Comparison of ENCODE assay signal across 15 cellular contexts in the genomic region with DNA sequence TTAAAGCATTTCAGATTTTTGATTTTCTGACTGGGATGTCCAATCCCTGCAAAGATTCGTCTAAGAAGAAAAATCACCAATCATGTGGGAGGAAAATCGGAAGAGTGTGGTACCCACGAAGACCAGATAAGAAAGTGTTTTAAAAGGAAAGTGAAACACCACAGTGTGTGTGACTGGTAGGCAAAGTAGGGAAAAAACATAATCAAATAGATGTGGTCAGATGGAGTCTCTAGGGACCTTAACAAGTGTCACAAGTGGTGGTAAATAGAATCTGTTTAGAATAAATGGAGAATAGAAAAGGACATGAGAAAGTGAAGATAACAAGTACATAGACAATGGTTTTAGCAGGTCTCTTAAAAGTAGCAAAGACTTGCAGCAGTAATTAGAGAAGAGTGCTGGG.
A peak's percentile ranks its signal among the peaks of the same experiment; 100 is the strongest.
DNase-seq lines count a peak whose midpoint lies in the region; ATAC-seq and TF ChIP-seq lines count a peak whose summit lies in the region.
"Had no signal": no experiment of that assay in that cellular context is flagged by ENCODE, and none has a peak within 500 bp of the region (broad histone marks: within the 10 kb centered on the region; RNA-seq: fewer than 3 reads in every experiment).

No MANE protein-coding gene starts in this region.

- H3K27ac ChIP-seq in esophagus squamous epithelium = no peak overlapping the region
- H3K27ac ChIP-seq: coronary artery, parathyroid adenoma had no signal

- WGBS in esophagus squamous epithelium, 2 donors = 51 to 66% methylated on average over 3 of the region's 3 CpGs

- TF ChIP-seq CTCF in GM12864 (IDR thresholded peaks at IDR 0.05; ENCODE audit: low read depth, low read length, missing control alignments) = no peak
- no peak for TF ChIP-seq CTCF in esophagus squamous epithelium (IDR thresholded peaks at IDR 0.05)

- H3K4me1 ChIP-seq in esophagus squamous epithelium = no peaks in the 10 kb centered on the region
- H3K4me1 ChIP-seq: parathyroid adenoma had no signal

- ATAC-seq in GM19372 (IDR thresholded peaks at IDR 0.05; ENCODE audit: low read depth, unreplicated experiment) (peak; percentile 91), HG02763 (IDR thresholded peaks at IDR 0.05; ENCODE audit: unreplicated experiment) (peak; percentile 99), HG03460 (IDR thresholded peaks at IDR 0.05; ENCODE audit: unreplicated experiment) (peak; percentile 99)
- ATAC-seq: activated naive CD4-positive, alpha-beta T cell treated with anti-CD3 and anti-CD28 coated beads, Interleukin-2, amount 50 U/mL, for 72 hours had no signal

- DNase-seq in GM12864 (ENCODE audit: low read depth) = peak; percentile 16
- no peak for DNase-seq in activated naive CD4-positive, alpha-beta T cell treated with Interleukin-2 at 50 U/mL for 16 hours
- no peak for DNase-seq in esophagus squamous epithelium (lab: John Stamatoyannopoulos, UW)
- no peak for DNase-seq in activated CD4-positive, CD25-positive, alpha-beta regulatory T cell treated with anti-CD3 and anti-CD28 coated beads, Interleukin-2, amount 50 U/mL, for 72 hours
- DNase-seq in NCI-H146 treated with DMSO at 0.1 percent for 48 hours (lab: John Stamatoyannopoulos, UW; ENCODE audit: unreplicated experiment) = no peak
- DNase-seq: activated CD4-positive, alpha-beta T cell treated with anti-CD3 and anti-CD28 coated beads for 48 hours; foreskin melanocyte; left ventricle myocardium inferior; NCI-H2227 treated with DMSO at 0.1 percent for 48 hours had no signal

- H3K4me3 ChIP-seq in GM12864 (ENCODE audit: low read depth, low read length) (no peak overlapping the region), esophagus squamous epithelium (no peak overlapping the region)
- H3K4me3 ChIP-seq: coronary artery, left ventricle myocardium inferior had no signal

- H3K27me3 ChIP-seq in esophagus squamous epithelium = no peaks in the 10 kb centered on the region

- no peaks in the 10 kb centered on the region for H3K9me3 ChIP-seq in esophagus squamous epithelium

- no peak for TF ChIP-seq POLR2A in esophagus squamous epithelium (IDR thresholded peaks at IDR 0.05)

- intact Hi-C loops in esophagus squamous epithelium (cut with DNase I) = no loop called here

- H3K36me3 ChIP-seq in esophagus squamous epithelium = no peaks in the 10 kb centered on the region
- H3K36me3 ChIP-seq: left ventricle myocardium inferior had no signal
